Comparison of ENCODE assay signal across 18 cellular contexts in genomic region chr12:52517888-52518287, GRCh38. TPM values are rescaled to one million over a fixed set of nuclear protein-coding genes. Genes with fewer than 3 reads are reported as not detected.
"Had no signal": no experiment of that assay in that cellular context is flagged by ENCODE, and none has a peak within 500 bp of the region (broad histone marks: within the 10 kb centered on the region; RNA-seq: fewer than 3 reads in every experiment).

No MANE protein-coding gene starts in this region.

- H3K36me3 ChIP-seq: lower lobe of right lung, sigmoid colon had no signal

- H3K27me3 ChIP-seq: sigmoid colon had no signal

- H3K4me3 ChIP-seq: coronary artery, lower lobe of right lung, psoas muscle, sigmoid colon had no signal

- FAIRE-seq: astrocyte had no signal

- H3K27ac ChIP-seq: coronary artery, lower lobe of right lung, psoas muscle, sigmoid colon had no signal

- H3K4me1 ChIP-seq: lower lobe of right lung, psoas muscle had no signal

- DNase-seq: activated B cell treated with CpG ODN at 0.5 μM for 24 hours; activated CD4-positive, alpha-beta T cell treated with anti-CD3 and anti-CD28 coated beads, Interleukin-2, amount 10 ng/mL, durations not matched to agents 24 days and 14 days; activated CD8-positive, alpha-beta memory T cell treated with anti-CD3 and anti-CD28 coated beads, Interleukin-2, amount 50 U/mL, for 4 hours; activated T-cell treated with anti-CD3 and anti-CD28 coated beads, Interleukin-2, amount 50 U/mL, for 72 hours; effector CD4-positive, alpha-beta T cell; lower lobe of right lung; psoas muscle; sigmoid colon; stimulated activated CD4-positive, alpha-beta T cell treated with anti-CD3 and anti-CD28 coated beads, Interleukin-12 subunit alpha, Interleukin-12 subunit beta, amount 100 ng/mL, for 4 hours; stimulated activated naive CD4-positive, alpha-beta T cell treated with Interleukin-2 at 50 U/mL for 16 hours had no signal

- H3K9me3 ChIP-seq: lower lobe of right lung, psoas muscle, sigmoid colon had no signal

- ATAC-seq: activated T-cell treated with anti-CD3 and anti-CD28 coated beads, Interleukin-2, amount 50 U/mL, for 72 hours; lower lobe of right lung; naive thymus-derived CD4-positive, alpha-beta T cell; psoas muscle; SK-N-SH treated with all-trans-retinoic acid at 6 μM for 48 hours had no signal

RNA-seq across cellular contexts. Expression of gene KRT5, which starts 2.3 kb away (rescaled TPM):
- total RNA-seq: activated B cell treated with CpG ODN at 0.5 μM for 24 hours; activated CD4-positive, alpha-beta T cell treated with anti-CD3 and anti-CD28 coated beads, Interleukin-2, amount 10 ng/mL, durations not matched to agents 24 days and 14 days; activated T-cell treated with anti-CD3 and anti-CD28 coated beads, Interleukin-2, amount 50 U/mL, for 72 hours; cardiac septum; glomerular endothelial cell had no signal
- polyA plus RNA-seq: naive thymus-derived CD4-positive, alpha-beta T cell had no signal

RNA-seq across cellular contexts. Expression of gene KRT6A, which starts 24.8 kb away (rescaled TPM):
- total RNA-seq: activated B cell treated with CpG ODN at 0.5 μM for 24 hours; activated CD4-positive, alpha-beta T cell treated with anti-CD3 and anti-CD28 coated beads, Interleukin-2, amount 10 ng/mL, durations not matched to agents 24 days and 14 days; activated T-cell treated with anti-CD3 and anti-CD28 coated beads, Interleukin-2, amount 50 U/mL, for 72 hours; cardiac septum; glomerular endothelial cell; naive thymus-derived CD4-positive, alpha-beta T cell; sigmoid colon; temporal lobe had no signal
- polyA plus RNA-seq: naive thymus-derived CD4-positive, alpha-beta T cell had no signal

RNA-seq across cellular contexts. Expression of gene KRT71, which starts 35.1 kb away (rescaled TPM):
- total RNA-seq: activated B cell treated with CpG ODN at 0.5 μM for 24 hours; activated CD4-positive, alpha-beta T cell treated with anti-CD3 and anti-CD28 coated beads, Interleukin-2, amount 10 ng/mL, durations not matched to agents 24 days and 14 days; activated T-cell treated with anti-CD3 and anti-CD28 coated beads, Interleukin-2, amount 50 U/mL, for 72 hours; astrocyte; cardiac septum; glomerular endothelial cell; lower lobe of right lung; naive thymus-derived CD4-positive, alpha-beta T cell; psoas muscle; sigmoid colon; ureter had no signal
- polyA plus RNA-seq: naive thymus-derived CD4-positive, alpha-beta T cell; psoas muscle; sigmoid colon had no signal

RNA-seq across cellular contexts. Expression of gene KRT6C, which starts 44.3 kb away (rescaled TPM):
- total RNA-seq: activated B cell treated with CpG ODN at 0.5 μM for 24 hours; activated CD4-positive, alpha-beta T cell treated with anti-CD3 and anti-CD28 coated beads, Interleukin-2, amount 10 ng/mL, durations not matched to agents 24 days and 14 days; activated T-cell treated with anti-CD3 and anti-CD28 coated beads, Interleukin-2, amount 50 U/mL, for 72 hours; astrocyte; cardiac septum; glomerular endothelial cell; lower lobe of right lung; naive thymus-derived CD4-positive, alpha-beta T cell; sigmoid colon; temporal lobe had no signal
- polyA plus RNA-seq: naive thymus-derived CD4-positive, alpha-beta T cell had no signal

RNA-seq across cellular contexts. Expression of gene KRT74, which starts 55.8 kb away (rescaled TPM):
- total RNA-seq: activated B cell treated with CpG ODN at 0.5 μM for 24 hours; activated CD4-positive, alpha-beta T cell treated with anti-CD3 and anti-CD28 coated beads, Interleukin-2, amount 10 ng/mL, durations not matched to agents 24 days and 14 days; astrocyte; cardiac septum; glomerular endothelial cell; lower lobe of right lung; psoas muscle; sigmoid colon; temporal lobe had no signal
- polyA plus RNA-seq: naive thymus-derived CD4-positive, alpha-beta T cell; psoas muscle; sigmoid colon had no signal
